In genomic region chr2:199460101-199460671, GRCh38 we compare ENCODE assay signal across 8 cellular contexts. TPM values are rescaled to one million over a fixed set of nuclear protein-coding genes. Genes with fewer than 3 reads are reported as not detected.
DNase-seq lines count a peak whose midpoint lies in the region; ATAC-seq and TF ChIP-seq lines count a peak whose summit lies in the region.

No MANE protein-coding gene starts in this region.

- ATAC-seq in natural killer cell treated with Interleukin-12 subunit alpha and Interleukin-12 subunit beta and Interleukin-15 and Interleukin-18, amount 100 ng/mL, for 72 hours = no peak

- no peaks in the 10 kb centered on the region for H3K4me1 ChIP-seq in colonic mucosa

- peak overlapping the region; percentile 79 for H3K4me3 ChIP-seq in colonic mucosa

- intact Hi-C loops in colonic mucosa (cut with DNase I) = loop anchor here (5.0 kb wide), 1 partner anchor 1143 kb away; no protein-coding TSS in a partner anchor

- TF ChIP-seq CTCF in colonic mucosa (IDR thresholded peaks at IDR 0.05) = no peak

- H3K9ac ChIP-seq in colonic mucosa (ENCODE audit: low read depth in 2 of 2, low read length in 2 of 2) = peak overlapping the region; percentile 90 to 92

- peak; percentile 57 for DNase-seq in DMS53 (lab: John Stamatoyannopoulos, UW)
- DNase-seq in DMS53 treated with DMSO at 0.1 percent for 48 hours (lab: John Stamatoyannopoulos, UW; ENCODE audit: unreplicated experiment) = no peak
- peak; percentile 59 to 74 for DNase-seq in NOMO-1 (lab: John Stamatoyannopoulos, UW; ENCODE audit: unreplicated experiment in 2 of 2)
- no peak for DNase-seq in colonic mucosa
- no peak for DNase-seq in natural killer cell treated with Interleukin-12 subunit alpha and Interleukin-12 subunit beta and Interleukin-15 and Interleukin-18, amount 100 ng/mL, for 72 hours (ENCODE audit: low spot score)
- DNase-seq in NCI-H2227 (lab: John Stamatoyannopoulos, UW; ENCODE audit: unreplicated experiment) = no peak
- DNase-seq in AG08395 (ENCODE audit: low spot score) = no peak
- no peak for DNase-seq in occipital lobe (lab: John Stamatoyannopoulos, UW)

- peak overlapping the region; percentile 90 for H3K4me3 Mint-ChIP-seq in natural killer cell treated with Interleukin-12 subunit alpha and Interleukin-12 subunit beta and Interleukin-15 and Interleukin-18, amount 100 ng/mL, for 72 hours

- H3K36me3 Mint-ChIP-seq in natural killer cell treated with Interleukin-12 subunit alpha and Interleukin-12 subunit beta and Interleukin-15 and Interleukin-18, amount 100 ng/mL, for 72 hours = peaks cover 5% of the 10 kb centered on the region

- H3K4me1 Mint-ChIP-seq in natural killer cell treated with Interleukin-12 subunit alpha and Interleukin-12 subunit beta and Interleukin-15 and Interleukin-18, amount 100 ng/mL, for 72 hours (ENCODE audit: low read depth in 2 of 2) = peaks cover 18 to 27% of the 10 kb centered on the region in 2 donors

- H3K27me3 ChIP-seq in colonic mucosa = peaks cover 12% of the 10 kb centered on the region

- peaks cover 3% of the 10 kb centered on the region for H3K9me3 Mint-ChIP-seq in natural killer cell treated with Interleukin-12 subunit alpha and Interleukin-12 subunit beta and Interleukin-15 and Interleukin-18, amount 100 ng/mL, for 72 hours

- H3K36me3 ChIP-seq in colonic mucosa = no peaks in the 10 kb centered on the region

- H3K27me3 Mint-ChIP-seq in natural killer cell treated with Interleukin-12 subunit alpha and Interleukin-12 subunit beta and Interleukin-15 and Interleukin-18, amount 100 ng/mL, for 72 hours = peaks cover 29 to 31% of the 10 kb centered on the region in 2 donors

- no peaks in the 10 kb centered on the region for H3K9me3 ChIP-seq in colonic mucosa

- H3K27ac ChIP-seq in colonic mucosa = peak overlapping the region; percentile 86

- peak overlapping the region; percentile 69 to 85 for H3K27ac Mint-ChIP-seq in natural killer cell treated with Interleukin-12 subunit alpha and Interleukin-12 subunit beta and Interleukin-15 and Interleukin-18, amount 100 ng/mL, for 72 hours

RNA-seq across cellular contexts. Expression of gene SATB2, which starts 2.4 kb away (rescaled TPM):
- total RNA-seq in colonic mucosa (100 to 1,000 TPM; 133 to 178 TPM), occipital lobe (532 TPM)
- 1 to 10 TPM in 1 of 2 donors, under 1 TPM in 1; 0.71 to 1.5 TPM for total RNA-seq in natural killer cell treated with Interleukin-12 subunit alpha and Interleukin-12 subunit beta and Interleukin-15 and Interleukin-18, amount 100 ng/mL, for 72 hours

Comparison
In these comparisons a context has a peak if more than half of its experiments do, and no peak if none do; other contexts are left out.
1. DNase-seq: peak in DMS53 (single experiment) and NOMO-1 (2 of 2); none in DMS53 treated with DMSO at 0.1 percent for 48 hours (single experiment), colonic mucosa (single experiment), natural killer cell treated with Interleukin-12 subunit alpha and Interleukin-12 subunit beta and Interleukin-15 and Interleukin-18, amount 100 ng/mL, for 72 hours (single experiment), NCI-H2227 (single experiment), AG08395 (single experiment) and occipital lobe (single experiment).
2. RNA of gene SATB2, which starts 2.4 kb away (total RNA-seq): 532 TPM in occipital lobe (single experiment) and 133 to 178 TPM in colonic mucosa; 0.71 to 1.5 TPM in natural killer cell treated with Interleukin-12 subunit alpha and Interleukin-12 subunit beta and Interleukin-15 and Interleukin-18, amount 100 ng/mL, for 72 hours; every median in the first group is over 10 times any median in the second.